Comparison of ENCODE assay signal across 1 cellular context in genomic region chr15:41746802-41747201, GRCh38.
TF ChIP-seq lines count a peak whose summit lies in the region.

No MANE protein-coding gene starts in this region.

TF ChIP-seq in SK-N-SH treated with all-trans-retinoic acid at 6 μM for 48 hours, 23 proteins besides CTCF, POLR2A, EP300 and RAD21 (continued from another document):
- TF ChIP-seq TSHZ2 (CRISPR knock-in tag; IDR thresholded peaks at IDR 0.05) (no peak), TOX (CRISPR knock-in tag; IDR thresholded peaks at IDR 0.05; ENCODE audit: borderline replicate concordance) (no peak), GLIS3 (CRISPR knock-in tag; IDR thresholded peaks at IDR 0.05) (no peak), ZFP30 (CRISPR knock-in tag; IDR thresholded peaks at IDR 0.05) (no peak), CSRNP3 (CRISPR knock-in tag; IDR thresholded peaks at IDR 0.05) (no peak), ZNF8 (CRISPR knock-in tag; IDR thresholded peaks at IDR 0.05) (no peak)
